ENCODE assay signal across 21 cellular contexts in the genomic region with DNA sequence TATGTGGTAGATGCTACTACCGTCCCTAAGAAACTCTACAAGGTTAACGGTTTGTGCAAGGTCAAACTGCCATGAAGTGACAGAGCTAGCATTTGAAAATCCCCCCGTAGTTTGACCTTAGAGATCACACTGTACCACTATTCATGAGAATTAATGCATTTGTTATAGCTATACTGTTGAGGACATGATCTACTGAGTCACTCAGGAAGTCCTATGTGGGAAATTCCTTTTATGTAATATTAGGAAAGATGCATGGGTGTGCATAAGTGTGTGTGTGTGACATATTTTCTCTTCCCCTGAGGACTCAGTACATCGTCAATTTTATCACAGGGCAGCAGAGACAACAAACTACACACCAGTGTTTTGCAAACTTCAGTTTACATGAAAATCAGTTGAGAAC.
DNase-seq lines count a peak whose midpoint lies in the region; ATAC-seq and TF ChIP-seq lines count a peak whose summit lies in the region.
"Had no signal": no experiment of that assay in that cellular context is flagged by ENCODE, and none has a peak within 500 bp of the region (broad histone marks: within the 10 kb centered on the region; RNA-seq: fewer than 3 reads in every experiment).

No MANE protein-coding gene starts in this region.

- H3K4me2 ChIP-seq in mammary epithelial cell (ENCODE audit: insufficient read depth, low read depth, low read length): no peak overlapping the region
- H3K4me2 ChIP-seq: A549, BLaER1 had no signal

- H3K36me3 ChIP-seq in mammary epithelial cell (ENCODE audit: insufficient read depth, low read length): no peaks in the 10 kb centered on the region
- H3K36me3 ChIP-seq: BLaER1 had no signal

- WGBS in mammary epithelial cell (ENCODE audit: low coverage, missing lambda C conversion rate): 97% methylated on average over 4 of the region's 4 CpGs

- no peaks in the 10 kb centered on the region for H3K27me3 Mint-ChIP-seq in MCF 10A (ENCODE audit: insufficient read depth, unreplicated experiment)
- H3K27me3 Mint-ChIP-seq: IgD-negative memory B cell had no signal

- dilution Hi-C loops in mammary epithelial cell (cut with HindIII; ENCODE audit: low sequenced_read_pairs): no loop called here

- no peaks in the 10 kb centered on the region for H4K20me1 ChIP-seq in mammary epithelial cell (ENCODE audit: insufficient read depth, low read length)
- H4K20me1 ChIP-seq: BLaER1 had no signal

- H3K27ac ChIP-seq in mammary epithelial cell (ENCODE audit: insufficient read depth, low read depth, low read length): no peak overlapping the region
- H3K27ac ChIP-seq: 22Rv1, A549, BLaER1 had no signal

- in situ Hi-C loops in mammary epithelial cell (cut with MboI; ENCODE audit: low sequenced_read_pairs in 2 of 2): loop anchor here in 1 of 2 donors (25.0 kb wide), 1 partner anchor 1282 kb away; no protein-coding TSS in a partner anchor

- H3K36me3 Mint-ChIP-seq in MCF 10A (ENCODE audit: insufficient read depth, unreplicated experiment): no peaks in the 10 kb centered on the region

- BruUV-seq in mammary epithelial cell (replicated peaks; lab: Mats Ljungman, UMichigan): no TSS peak
- no TSS peak for BruUV-seq in MCF 10A (replicated peaks; lab: Mats Ljungman, UMichigan)

- POLR2A ChIA-PET in MCF 10A (lab: Yijun Ruan, JAX): no interaction called here

- no peak overlapping the region for H3K27ac Mint-ChIP-seq in MCF 10A (ENCODE audit: low read depth, unreplicated experiment)
- H3K27ac Mint-ChIP-seq: CD8-positive, alpha-beta T cell; HFFc6; IgD-negative memory B cell had no signal

- no peak overlapping the region for H2AFZ ChIP-seq in mammary epithelial cell (ENCODE audit: low read depth, low read length)

- H3K9me3 Mint-ChIP-seq in MCF 10A (ENCODE audit: unreplicated experiment): no peaks in the 10 kb centered on the region
- H3K9me3 Mint-ChIP-seq: CD8-positive, alpha-beta T cell; HFFc6; IgD-negative memory B cell had no signal

- H3K27me3 ChIP-seq in mammary epithelial cell (ENCODE audit: insufficient read depth, low read length): no peaks in the 10 kb centered on the region
- H3K27me3 ChIP-seq: BLaER1 had no signal

- H3K4me1 Mint-ChIP-seq in MCF 10A (ENCODE audit: insufficient read depth, unreplicated experiment): no peaks in the 10 kb centered on the region

- H3K9me3 ChIP-seq in mammary epithelial cell (replicated peaks; ENCODE audit: insufficient read depth, low read length): no peaks in the 10 kb centered on the region
- H3K9me3 ChIP-seq: A549, BLaER1 had no signal

- no peak overlapping the region for H3K4me3 ChIP-seq in mammary epithelial cell (replicated peaks in 1 of 3; ENCODE audit: insufficient read depth in 1 of 3, low read depth in 2 of 3, low read length in 3 of 3)
- H3K4me3 ChIP-seq in epithelial cell of esophagus (ENCODE audit: low read length): no peak overlapping the region
- H3K4me3 ChIP-seq: A549, BLaER1 had no signal

- peak; percentile 14 for DNase-seq in mammary epithelial cell
- no peak for DNase-seq in MCF 10A (ENCODE audit: unreplicated experiment)
- DNase-seq in EH (ENCODE audit: low read depth): peak; percentile 6
- peak; percentile 53 for DNase-seq in NCI-H460 (ENCODE audit: extremely low read depth, low read depth)
- peak; percentile 13 for DNase-seq in epithelial cell of esophagus (ENCODE audit: low read depth)
- no peak for DNase-seq in posterior cingulate gyrus
- DNase-seq in NCI-H526 (lab: John Stamatoyannopoulos, UW): no peak
- DNase-seq: Calu3; CD8-positive, alpha-beta T cell; DND-41; GDM1; GOT3; H7; HFFc6 had no signal

- CTCF ChIA-PET in mammary epithelial cell (lab: Charles Lee; ENCODE audit: low non-redundant PET) (no interaction called here), MCF 10A (lab: Yijun Ruan, JAX) (interaction anchor here (0.6 to 0.9 kb wide), 3 partner anchors 13 to 1277 kb away, joined by 3 to 4 read pairs (median 3); no protein-coding TSS in a partner anchor)

- H3K9ac ChIP-seq in mammary epithelial cell (ENCODE audit: insufficient read depth, low read length): no peak overlapping the region
- H3K9ac ChIP-seq: BLaER1 had no signal

- H3K79me2 ChIP-seq in mammary epithelial cell (ENCODE audit: insufficient read depth, low read length): peaks cover 42% of the 10 kb centered on the region

- no peak for ATAC-seq in HG02981 (IDR thresholded peaks at IDR 0.05; ENCODE audit: unreplicated experiment)
- ATAC-seq: A549; CD8-positive, alpha-beta T cell; HCT116; HepG2 had no signal

- H3K4me1 ChIP-seq in mammary epithelial cell (ENCODE audit: insufficient read depth, low read length): no peaks in the 10 kb centered on the region
- H3K4me1 ChIP-seq: A549 had no signal

- TF ChIP-seq CTCF in mammary epithelial cell (conservative IDR thresholded peaks at IDR 0.05 in 1 of 2, IDR thresholded peaks at IDR 0.05 in 1 of 2; ENCODE audit: extremely low read depth in 1 of 2, insufficient read depth in 1 of 2, low read depth in 1 of 2, low read length in 2 of 2) (no peak), MCF 10A (IDR thresholded peaks at IDR 0.05; ENCODE audit: unreplicated experiment) (no peak), epithelial cell of esophagus (IDR thresholded peaks at IDR 0.05; ENCODE audit: insufficient read depth, low read depth, low read length, missing control alignments) (no peak)

- intact Hi-C loops in mammary epithelial cell (cut with micrococcal nuclease) (no loop called here), MCF 10A (cut with micrococcal nuclease) (no loop called here), posterior cingulate gyrus (cut with DNase I) (loop anchor here (10.0 kb wide), 1 partner anchor 1280 kb away; no protein-coding TSS in a partner anchor)

- H3K4me3 Mint-ChIP-seq in MCF 10A (ENCODE audit: unreplicated experiment): no peak overlapping the region
- H3K4me3 Mint-ChIP-seq: CD8-positive, alpha-beta T cell; HFFc6; IgD-negative memory B cell had no signal

Comparison
In these comparisons a context has a peak if more than half of its experiments do, and no peak if none do; other contexts are left out.
1. DNase-seq: peak in mammary epithelial cell (single experiment), EH (single experiment), NCI-H460 (single experiment) and epithelial cell of esophagus (single experiment); none in MCF 10A (single experiment), posterior cingulate gyrus (0 of 10) and NCI-H526 (0 of 2).